14 cellular contexts compared by ENCODE assay signal in the genomic region with DNA sequence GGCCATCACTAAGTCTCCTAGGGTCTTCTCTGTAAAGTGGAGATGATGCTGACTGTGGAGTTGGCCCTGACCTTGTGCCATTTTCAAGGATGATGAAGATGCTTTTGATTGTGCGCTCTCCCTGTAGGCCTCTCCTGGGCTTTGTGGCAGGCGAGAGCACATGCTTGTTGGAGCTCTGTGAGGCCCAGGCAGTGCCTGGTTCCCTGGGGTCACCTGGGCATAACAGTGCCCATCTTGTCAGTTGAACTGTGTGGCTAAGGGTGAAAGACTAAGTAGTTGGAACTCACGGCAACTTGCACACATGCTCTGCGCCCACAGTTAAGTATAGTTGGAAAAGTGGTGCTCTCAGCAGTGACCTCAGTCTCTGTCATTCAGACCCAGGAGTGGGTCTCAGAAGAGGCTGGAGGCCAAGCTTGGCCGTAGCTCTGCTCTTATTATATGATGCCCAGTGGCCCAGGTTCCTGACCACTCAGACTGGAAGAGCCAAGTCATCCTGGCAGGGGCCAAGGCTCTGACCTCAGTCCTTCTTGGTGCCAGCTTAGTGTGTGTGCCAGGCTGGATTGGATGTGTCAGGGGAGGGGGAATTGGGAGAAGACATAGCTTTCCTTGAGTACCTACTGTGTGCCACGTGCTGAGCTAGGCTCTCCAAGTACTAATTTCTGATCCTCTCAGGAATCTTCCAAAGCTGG.
DNase-seq lines count a peak whose midpoint lies in the region; TF ChIP-seq lines count a peak whose summit lies in the region.
"Had no signal": no experiment of that assay in that cellular context is flagged by ENCODE, and none has a peak within 500 bp of the region (broad histone marks: within the 10 kb centered on the region; RNA-seq: fewer than 3 reads in every experiment).

No MANE protein-coding gene starts in this region.

- POLR2A ChIA-PET in RWPE1 (lab: Yijun Ruan, JAX; ENCODE audit: low non-redundant PET), result no interaction called here

- H3K9me3 ChIP-seq in MG63, result no peaks in the 10 kb centered on the region
- no peaks in the 10 kb centered on the region for H3K9me3 ChIP-seq in endodermal cell (ENCODE audit: control insufficient read depth, low read length)
- H3K9me3 ChIP-seq: A549 had no signal

- CTCF ChIA-PET in RWPE1 (lab: Yijun Ruan, JAX), result interaction anchor here (1.2 to 2.2 kb wide), 2 partner anchors 11 to 300 kb away, joined by 3 to 6 read pairs; no protein-coding TSS in a partner anchor

- no peak overlapping the region for H3K27ac ChIP-seq in endodermal cell (ENCODE audit: low read depth, low read length)
- H3K27ac ChIP-seq in RWPE1, result no peak overlapping the region
- H3K27ac ChIP-seq: A549 had no signal

- peak; percentile 45 for DNase-seq in activated CD8-positive, alpha-beta memory T cell treated with anti-CD3 and anti-CD28 coated beads for 24 hours
- no peak for DNase-seq in activated CD8-positive, alpha-beta memory T cell treated with anti-CD3 and anti-CD28 coated beads, Interleukin-2, amount 50 U/mL, for 4 hours
- DNase-seq in MG63 (peak; percentile 92), endodermal cell (peak; percentile 22), osteocyte (ENCODE audit: extremely low spot score, unreplicated experiment) (peak; percentile 59), HCEC 1CT (no peak), NOMO-1 (lab: John Stamatoyannopoulos, UW; ENCODE audit: unreplicated experiment in 2 of 2) (no peak), RWPE1 (ENCODE audit: low spot score) (no peak)
- DNase-seq: GOT3, HFFc6, NCI-H1048, NCI-H446 had no signal

- H3K4me3 Mint-ChIP-seq in endodermal cell (no peak overlapping the region), osteocyte (ENCODE audit: unreplicated experiment) (no peak overlapping the region)
- H3K4me3 Mint-ChIP-seq: HFFc6 had no signal

- no peaks in the 10 kb centered on the region for H3K27me3 Mint-ChIP-seq in endodermal cell (ENCODE audit: insufficient read depth)
- no peaks in the 10 kb centered on the region for H3K27me3 Mint-ChIP-seq in osteocyte (ENCODE audit: unreplicated experiment)

- H3K36me3 Mint-ChIP-seq in endodermal cell (ENCODE audit: low read depth) (peaks cover 2% of the 10 kb centered on the region), osteocyte (ENCODE audit: unreplicated experiment) (peaks cover 9% of the 10 kb centered on the region)

- H3K27ac Mint-ChIP-seq in endodermal cell (no peak overlapping the region), osteocyte (ENCODE audit: unreplicated experiment) (no peak overlapping the region)
- H3K27ac Mint-ChIP-seq: HFFc6 had no signal

- H3K4me1 ChIP-seq in endodermal cell (ENCODE audit: control insufficient read depth, insufficient read depth, low read length), result no peaks in the 10 kb centered on the region
- H3K4me1 ChIP-seq: A549 had no signal

- no peak overlapping the region for H3K4me3 ChIP-seq in MG63
- H3K4me3 ChIP-seq in endodermal cell (ENCODE audit: low read length), result no peak overlapping the region
- H3K4me3 ChIP-seq: A549, K562 had no signal

- TF ChIP-seq CTCF in endodermal cell (conservative IDR thresholded peaks at IDR 0.05) (no peak), osteocyte (IDR thresholded peaks at IDR 0.05) (no peak), RWPE1 (conservative IDR thresholded peaks at IDR 0.05; ENCODE audit: low read depth) (no peak)

- H3K9me3 Mint-ChIP-seq in endodermal cell (no peaks in the 10 kb centered on the region), osteocyte (ENCODE audit: unreplicated experiment) (no peaks in the 10 kb centered on the region)
- H3K9me3 Mint-ChIP-seq: HFFc6 had no signal

- H3K36me3 ChIP-seq in MG63 (no peaks in the 10 kb centered on the region), endodermal cell (ENCODE audit: control insufficient read depth, insufficient read depth, low read length) (no peaks in the 10 kb centered on the region)

- no peaks in the 10 kb centered on the region for H3K4me1 Mint-ChIP-seq in endodermal cell
- H3K4me1 Mint-ChIP-seq in osteocyte (ENCODE audit: unreplicated experiment), result no peaks in the 10 kb centered on the region

- H3K27me3 ChIP-seq in MG63, result no peaks in the 10 kb centered on the region
- H3K27me3 ChIP-seq in endodermal cell (ENCODE audit: control insufficient read depth, insufficient read depth, low read length, poor library complexity, severe bottlenecking), result no peaks in the 10 kb centered on the region

- 96 to 100% methylated on average over 5 to 6 of the region's 6 CpGs for WGBS in endodermal cell (ENCODE audit: insufficient coverage in 1 of 2, insufficient read length in 1 of 2), 2 experiments

- no peak overlapping the region for H3K9ac ChIP-seq in endodermal cell (ENCODE audit: extremely low read depth, low read length, poor library complexity, severe bottlenecking)

Comparison
In these comparisons a context has a peak if more than half of its experiments do, and no peak if none do; other contexts are left out.
1. DNase-seq: peak in activated CD8-positive, alpha-beta memory T cell treated with anti-CD3 and anti-CD28 coated beads for 24 hours (single experiment), MG63 (single experiment), endodermal cell (single experiment) and osteocyte (single experiment); none in activated CD8-positive, alpha-beta memory T cell treated with anti-CD3 and anti-CD28 coated beads, Interleukin-2, amount 50 U/mL, for 4 hours (single experiment), HCEC 1CT (single experiment), NOMO-1 (0 of 2) and RWPE1 (single experiment).